ENCODE assay signal across 23 cellular contexts in the genomic region with DNA sequence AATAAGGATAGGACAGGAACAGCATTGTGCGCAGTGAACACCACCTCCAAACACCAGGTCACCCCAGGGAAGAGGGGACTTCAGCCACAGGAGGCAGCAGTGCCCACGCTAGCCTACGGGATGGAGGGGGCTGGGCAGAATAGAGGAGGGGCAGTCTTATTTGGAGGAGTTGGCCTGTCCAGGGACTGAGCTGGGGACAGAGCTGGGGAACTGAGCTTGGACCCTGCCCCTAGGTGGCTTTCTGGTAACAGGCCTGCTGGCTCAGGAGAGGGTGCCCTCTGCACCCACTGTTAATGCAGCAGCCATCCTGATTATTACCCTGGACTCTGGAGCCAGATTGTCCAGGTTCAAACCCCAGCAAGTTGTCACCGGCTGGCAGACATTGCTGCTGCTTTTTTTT. TPM values are rescaled to one million over a fixed set of nuclear protein-coding genes. Genes with fewer than 3 reads are reported as not detected.
"Had no signal": no experiment of that assay in that cellular context is flagged by ENCODE, and none has a peak within 500 bp of the region (broad histone marks: within the 10 kb centered on the region; RNA-seq: fewer than 3 reads in every experiment).

No MANE protein-coding gene starts in this region.

- H3K9me3 ChIP-seq: heart left ventricle, left ventricle myocardium inferior, mucosa of descending colon, suprapubic skin had no signal

- H3K27me3 ChIP-seq: suprapubic skin had no signal

- H3K36me3 Mint-ChIP-seq: activated naive CD8-positive, alpha-beta T cell; brain; type B pancreatic cell had no signal

- FAIRE-seq: frontal cortex, keratinocyte had no signal

- H3K27ac ChIP-seq: coronary artery, epithelial cell of prostate, heart left ventricle, left ventricle myocardium inferior, suprapubic skin had no signal

- H3K27me3 Mint-ChIP-seq: activated B cell treated with CpG ODN at 0.5 μM for 24 hours; activated naive CD8-positive, alpha-beta T cell; central memory CD8-positive, alpha-beta T cell; naive thymus-derived CD4-positive, alpha-beta T cell; stimulated activated naive CD8-positive, alpha-beta T cell treated with anti-CD3 and anti-CD28 coated beads, Interleukin-15, Interleukin-2, amounts not matched to agents 100 ng/mL and 50 ng/mL, for 24 hours; T-helper 17 cell had no signal

- H3K4me3 Mint-ChIP-seq: activated B cell treated with CpG ODN at 0.5 μM for 24 hours; activated naive CD8-positive, alpha-beta T cell; brain; central memory CD8-positive, alpha-beta T cell; naive thymus-derived CD4-positive, alpha-beta T cell; stimulated activated naive CD8-positive, alpha-beta T cell treated with anti-CD3 and anti-CD28 coated beads, Interleukin-15, Interleukin-2, amounts not matched to agents 100 ng/mL and 50 ng/mL, for 24 hours; T-helper 17 cell; type B pancreatic cell had no signal

- DNase-seq: activated B cell treated with CpG ODN at 0.5 μM for 24 hours; activated CD4-positive, alpha-beta T cell treated with anti-CD3 and anti-CD28 coated beads for 48 hours; activated CD8-positive, alpha-beta memory T cell treated with anti-CD3 and anti-CD28 coated beads, Interleukin-2, amount 50 U/mL, for 48 hours; activated gamma-delta T cell treated with Interleukin-2 at 50 U/mL for 16 hours; effector CD8-positive, alpha-beta T cell; left ventricle myocardium inferior; naive thymus-derived CD4-positive, alpha-beta T cell; nucleus accumbens; T-helper 17 cell had no signal

- H3K4me3 ChIP-seq: coronary artery, heart left ventricle, left ventricle myocardium inferior, mucosa of descending colon, smooth muscle cell, suprapubic skin had no signal

- H3K27ac Mint-ChIP-seq: activated B cell treated with CpG ODN at 0.5 μM for 24 hours; activated naive CD8-positive, alpha-beta T cell; brain; progenitor cell of endocrine pancreas; stimulated activated naive CD8-positive, alpha-beta T cell treated with anti-CD3 and anti-CD28 coated beads, Interleukin-15, Interleukin-2, amounts not matched to agents 100 ng/mL and 50 ng/mL, for 24 hours; T-helper 17 cell; type B pancreatic cell had no signal

- H3K4me2 ChIP-seq: smooth muscle cell had no signal

- H3K9me3 Mint-ChIP-seq: activated B cell treated with CpG ODN at 0.5 μM for 24 hours; central memory CD8-positive, alpha-beta T cell; naive thymus-derived CD4-positive, alpha-beta T cell; stimulated activated naive CD8-positive, alpha-beta T cell treated with anti-CD3 and anti-CD28 coated beads, Interleukin-15, Interleukin-2, amounts not matched to agents 100 ng/mL and 50 ng/mL, for 24 hours; type B pancreatic cell had no signal

RNA-seq across cellular contexts. Expression of a gene that starts 15.4 kb away (rescaled TPM):
- total RNA-seq: left ventricle myocardium inferior, smooth muscle cell had no signal
- polyA plus RNA-seq: keratinocyte, smooth muscle cell had no signal
